8 cellular contexts compared by ENCODE assay signal in genomic region chr6:17988422-17988944, GRCh38. TPM values are rescaled to one million over a fixed set of nuclear protein-coding genes. Genes with fewer than 3 reads are reported as not detected.
DNase-seq lines count a peak whose midpoint lies in the region; ATAC-seq and TF ChIP-seq lines count a peak whose summit lies in the region.

No MANE protein-coding gene starts in this region.

- peaks cover 13% of the 10 kb centered on the region for H3K27me3 ChIP-seq in CD4-positive, alpha-beta memory T cell (ENCODE audit: insufficient read depth, low read length)
- H3K27me3 ChIP-seq in PC-3 (ENCODE audit: low read length) (no peaks in the 10 kb centered on the region), esophagus (ENCODE audit: control insufficient read depth in 1 of 2, insufficient read depth in 2 of 2, low read length in 2 of 2) (no peaks in the 10 kb centered on the region), neuronal stem cell (ENCODE audit: control insufficient read depth in 3 of 3, insufficient read depth in 3 of 3, low read depth in 1 of 3, low read length in 3 of 3) (peaks cover 0 to 3% (median 0%) of the 10 kb centered on the region in 3 experiments)

- no peaks in the 10 kb centered on the region for H3K9me3 ChIP-seq in CD4-positive, alpha-beta memory T cell (ENCODE audit: control insufficient read depth in 1 of 2, low read length in 2 of 2)
- H3K9me3 ChIP-seq in PC-3 (ENCODE audit: low read length) (no peaks in the 10 kb centered on the region), esophagus (ENCODE audit: control insufficient read depth in 2 of 2, insufficient read depth in 1 of 2, low read depth in 1 of 2, low read length in 1 of 2) (no peaks in the 10 kb centered on the region), neuronal stem cell (replicated peaks in 1 of 2; ENCODE audit: control insufficient read depth in 2 of 2, insufficient read depth in 1 of 2, low read depth in 1 of 2, low read length in 2 of 2) (no peaks in the 10 kb centered on the region)

- TF ChIP-seq CTCF in PC-3 (conservative IDR thresholded peaks at IDR 0.05; ENCODE audit: low read depth, low read length) = no peak

- H3K9me3 Mint-ChIP-seq in CD4-positive, alpha-beta memory T cell = no peaks in the 10 kb centered on the region

- peaks cover 18% of the 10 kb centered on the region for H3K4me1 ChIP-seq in CD4-positive, alpha-beta memory T cell (ENCODE audit: insufficient read depth, low read length)
- peaks cover 48% of the 10 kb centered on the region for H3K4me1 ChIP-seq in PC-3 (ENCODE audit: insufficient read depth, low read length)
- H3K4me1 ChIP-seq in esophagus (ENCODE audit: control insufficient read depth in 2 of 2, insufficient read depth in 2 of 2, low read length in 1 of 2) = peaks cover 3 to 5% of the 10 kb centered on the region in 2 donors
- peaks cover 5 to 10% of the 10 kb centered on the region in 2 donors for H3K4me1 ChIP-seq in neuronal stem cell (ENCODE audit: control insufficient read depth in 2 of 2, insufficient read depth in 1 of 2, low read depth in 1 of 2, low read length in 2 of 2)

- peak overlapping the region in 1 of 7 donors; percentile 49 for H3K27ac Mint-ChIP-seq in CD4-positive, alpha-beta memory T cell

- intact Hi-C loops in CD4-positive, alpha-beta memory T cell (cut with micrococcal nuclease) = no loop called here
- intact Hi-C loops in PC-3 (cut with micrococcal nuclease) = loop anchor here (5.0 kb wide), 2 partner anchors 136 to 171 kb away; no protein-coding TSS in a partner anchor

- no peaks in the 10 kb centered on the region for H3K9me2 ChIP-seq in PC-3 (replicated peaks; ENCODE audit: low read length)

- H3F3A ChIP-seq in PC-3 (ENCODE audit: low read length, unreplicated experiment) = no peaks in the 10 kb centered on the region

- DNase-seq in CD4-positive, alpha-beta memory T cell = no peak
- DNase-seq in PC-3 (no peak), neuronal stem cell (ENCODE audit: low spot score) (no peak), GM19240 (ENCODE audit: insufficient read length, low spot score) (no peak), COR-L47 (lab: John Stamatoyannopoulos, UW) (no peak)

- peak overlapping the region; percentile 89 to 96 (median 92) for H3K4me3 Mint-ChIP-seq in CD4-positive, alpha-beta memory T cell

- peak overlapping the region; percentile 47 for H2BK12ac ChIP-seq in neuronal stem cell (ENCODE audit: low read length)

- WGBS in esophagus, 2 donors = 16 to 20% methylated on average over 20 of the region's 20 CpGs
- WGBS in neuronal stem cell (ENCODE audit: extremely low coverage in 2 of 2, insufficient read length in 2 of 2, insufficient replicate concordance in 1 of 2), 2 donors = no CpG with 5 or more reads among the region's 20 CpGs

- H3K4me1 Mint-ChIP-seq in CD4-positive, alpha-beta memory T cell = peaks cover 10 to 22% (median 11%) of the 10 kb centered on the region in 4 donors

- H3K4me2 ChIP-seq in PC-3 (ENCODE audit: low read length) (peak overlapping the region; percentile 83), neuronal stem cell (ENCODE audit: insufficient read depth, low read length, poor library complexity, severe bottlenecking) (peak overlapping the region; percentile 66)

- peaks cover 35% of the 10 kb centered on the region for H3K79me2 ChIP-seq in PC-3 (ENCODE audit: low read length)

- peak overlapping the region; percentile 32 for H2BK5ac ChIP-seq in neuronal stem cell (ENCODE audit: low read length)

- H3K9ac ChIP-seq in PC-3 (ENCODE audit: low read length) = peak overlapping the region; percentile 76
- no peak overlapping the region for H3K9ac ChIP-seq in neuronal stem cell (ENCODE audit: low read depth, low read length, poor library complexity)

- no peak for ATAC-seq in PC-3
- no peak for ATAC-seq in HG03108 (IDR thresholded peaks at IDR 0.05; ENCODE audit: unreplicated experiment)
- no peak for ATAC-seq in GM21526 (IDR thresholded peaks at IDR 0.05; ENCODE audit: low FRiP score, unreplicated experiment)

- no peak overlapping the region for H3K4ac ChIP-seq in neuronal stem cell (ENCODE audit: low read length)

- no peak overlapping the region for H2BK120ac ChIP-seq in neuronal stem cell (ENCODE audit: low read depth, low read length)

- H2AK5ac ChIP-seq in neuronal stem cell (ENCODE audit: low read depth, low read length) = peak overlapping the region; percentile 8

- no peak overlapping the region for H3K14ac ChIP-seq in neuronal stem cell (ENCODE audit: low read length)

- H3K18ac ChIP-seq in neuronal stem cell (ENCODE audit: low read length) = no peak overlapping the region

- no peak overlapping the region for H4K8ac ChIP-seq in neuronal stem cell (ENCODE audit: low read depth, low read length)

- peaks cover 3% of the 10 kb centered on the region for H3K79me1 ChIP-seq in neuronal stem cell (ENCODE audit: low read depth, low read length)

- no peak overlapping the region for H4K91ac ChIP-seq in neuronal stem cell (ENCODE audit: low read depth, low read length, poor library complexity)

- TSS peak; percentile 84 for BruUV-seq in PC-3 (replicated peaks; lab: Mats Ljungman, UMichigan)

- H3K4me3 ChIP-seq in CD4-positive, alpha-beta memory T cell (ENCODE audit: low read length in 2 of 2) = peak overlapping the region; percentile 41 to 42
- H3K4me3 ChIP-seq in PC-3 (ENCODE audit: low read length) (peak overlapping the region; percentile 78), esophagus (ENCODE audit: low read depth in 1 of 2, low read length in 2 of 2) (peak overlapping the region; percentile 81 to 95), neuronal stem cell (ENCODE audit: low read length in 2 of 2) (peak overlapping the region; percentile 92 to 96)

- H3K27me3 Mint-ChIP-seq in CD4-positive, alpha-beta memory T cell = peaks cover 23 to 36% of the 10 kb centered on the region in 2 donors

- no peak overlapping the region for H3K27ac ChIP-seq in CD4-positive, alpha-beta memory T cell (ENCODE audit: low read depth, low read length)
- H3K27ac ChIP-seq in PC-3 (ENCODE audit: low read length) (peak overlapping the region; percentile 24), esophagus (ENCODE audit: low read depth in 2 of 2, low read length in 1 of 2) (peak overlapping the region; percentile 94 to 96), neuronal stem cell (replicated peaks; ENCODE audit: low read length) (no peak overlapping the region)

- peaks cover 14% of the 10 kb centered on the region; the same call in 1 of the 2 replicates for H4K20me1 ChIP-seq in PC-3 (ENCODE audit: low read length)

- no peaks in the 10 kb centered on the region for H3K36me3 ChIP-seq in CD4-positive, alpha-beta memory T cell (ENCODE audit: insufficient read depth, low read length)
- H3K36me3 ChIP-seq in PC-3 (ENCODE audit: low read depth, low read length) = no peaks in the 10 kb centered on the region
- H3K36me3 ChIP-seq in esophagus (ENCODE audit: control insufficient read depth in 2 of 2, insufficient read depth in 2 of 2, low read length in 1 of 2) = no peaks in the 10 kb centered on the region
- peaks cover 0 to 7% of the 10 kb centered on the region in 2 donors for H3K36me3 ChIP-seq in neuronal stem cell (replicated peaks in 1 of 2; ENCODE audit: control insufficient read depth in 2 of 2, insufficient read depth in 2 of 2, low read length in 2 of 2)

- peaks cover 0 to 2% of the 10 kb centered on the region in 2 donors for H3K36me3 Mint-ChIP-seq in CD4-positive, alpha-beta memory T cell

- H3K23ac ChIP-seq in neuronal stem cell (ENCODE audit: low read depth, low read length, poor library complexity) = no peak overlapping the region

- H2AFZ ChIP-seq in PC-3 (ENCODE audit: low read length) = peak overlapping the region; percentile 84
- H2AFZ ChIP-seq in neuronal stem cell (ENCODE audit: low read length) = peak overlapping the region; percentile 93

- CTCF ChIA-PET in CD4-positive, alpha-beta memory T cell (lab: Charles Lee; ENCODE audit: partially characterized antibody) = no interaction called here
- CTCF ChIA-PET in PC-3 (lab: Charles Lee) = no interaction called here

- POLR2A ChIA-PET in CD4-positive, alpha-beta memory T cell (lab: Charles Lee; ENCODE audit: partially characterized antibody) = no interaction called here
- POLR2A ChIA-PET in PC-3 (lab: Charles Lee; ENCODE audit: unreplicated experiment) = interaction anchor here (0.6 kb wide), 1 partner anchor 132 kb away, joined by 3 read pairs; no protein-coding TSS in a partner anchor

- no peak overlapping the region for H2BK15ac ChIP-seq in neuronal stem cell (ENCODE audit: low read length)

RNA-seq across cellular contexts. Expression of gene KIF13A, which starts 1.0 kb away (rescaled TPM):
- 1 to 10 TPM; 1.5 to 1.7 TPM for total RNA-seq in CD4-positive, alpha-beta memory T cell
- polyA plus RNA-seq in CD4-positive, alpha-beta memory T cell = under 1 TPM in 1 of 2 donors, not detected in 1; 0.61 TPM
- 21.3 and 27.1 TPM in 2 replicates for total RNA-seq in PC-3 (2014; rRNA removed)
- 10 to 100 TPM in 1 of 2 donors, 1 to 10 TPM in 1; 7.7 to 11.5 TPM for polyA plus RNA-seq in esophagus
- 9.1 TPM for polyA plus RNA-seq in neuronal stem cell (2013, experiment 1 of 2)
- polyA plus RNA-seq in neuronal stem cell (2013, experiment 2 of 2) = 9.1 TPM

Comparison
In these comparisons a context has a peak if more than half of its experiments do, and no peak if none do; other contexts are left out.
1. H3K27ac ChIP-seq: peak in PC-3 (single experiment) and esophagus (2 of 2); none in CD4-positive, alpha-beta memory T cell (single experiment) and neuronal stem cell (single experiment).
2. H3K4me3 ChIP-seq: peak in every context shown above with its lines; median percentile 94 in neuronal stem cell; 88 in esophagus; 78 in PC-3; 42 in CD4-positive, alpha-beta memory T cell.